Comparison of ENCODE assay signal across 1 cellular context in the genomic region with DNA sequence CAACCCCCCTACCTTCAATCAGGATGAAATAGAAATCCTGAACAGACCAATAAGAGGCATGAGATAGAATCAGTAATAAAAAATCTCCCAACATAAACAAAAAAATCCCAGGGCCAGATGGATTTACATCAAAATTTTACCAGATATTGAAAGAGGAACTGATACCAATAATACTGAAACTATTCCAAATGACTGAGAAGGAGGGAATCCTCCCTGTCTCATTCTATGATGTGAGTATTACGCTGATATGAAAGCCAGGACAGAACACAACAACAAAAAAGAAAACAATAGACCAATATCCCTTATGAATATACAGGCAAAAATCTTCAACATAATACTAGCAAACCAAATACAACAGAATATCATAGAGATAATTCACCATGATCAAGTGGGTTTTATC.
TF ChIP-seq lines count a peak whose summit lies in the region.

No MANE protein-coding gene starts in this region.

TF ChIP-seq in GM12878, 131 proteins besides CTCF, POLR2A, EP300 and RAD21 (continued from another document and continues in another):
- TF ChIP-seq, protein P1, sequence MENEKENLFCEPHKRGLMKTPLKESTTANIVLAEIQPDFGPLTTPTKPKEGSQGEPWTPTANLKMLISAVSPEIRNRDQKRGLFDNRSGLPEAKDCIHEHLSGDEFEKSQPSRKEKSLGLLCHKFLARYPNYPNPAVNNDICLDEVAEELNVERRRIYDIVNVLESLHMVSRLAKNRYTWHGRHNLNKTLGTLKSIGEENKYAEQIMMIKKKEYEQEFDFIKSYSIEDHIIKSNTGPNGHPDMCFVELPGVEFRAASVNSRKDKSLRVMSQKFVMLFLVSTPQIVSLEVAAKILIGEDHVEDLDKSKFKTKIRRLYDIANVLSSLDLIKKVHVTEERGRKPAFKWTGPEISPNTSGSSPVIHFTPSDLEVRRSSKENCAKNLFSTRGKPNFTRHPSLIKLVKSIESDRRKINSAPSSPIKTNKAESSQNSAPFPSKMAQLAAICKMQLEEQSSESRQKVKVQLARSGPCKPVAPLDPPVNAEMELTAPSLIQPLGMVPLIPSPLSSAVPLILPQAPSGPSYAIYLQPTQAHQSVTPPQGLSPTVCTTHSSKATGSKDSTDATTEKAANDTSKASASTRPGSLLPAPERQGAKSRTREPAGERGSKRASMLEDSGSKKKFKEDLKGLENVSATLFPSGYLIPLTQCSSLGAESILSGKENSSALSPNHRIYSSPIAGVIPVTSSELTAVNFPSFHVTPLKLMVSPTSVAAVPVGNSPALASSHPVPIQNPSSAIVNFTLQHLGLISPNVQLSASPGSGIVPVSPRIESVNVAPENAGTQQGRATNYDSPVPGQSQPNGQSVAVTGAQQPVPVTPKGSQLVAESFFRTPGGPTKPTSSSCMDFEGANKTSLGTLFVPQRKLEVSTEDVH (IDR thresholded peaks at IDR 0.05; ENCODE audit: low read depth, partially characterized antibody): no peak
- TF ChIP-seq HCFC1 (IDR thresholded peaks at IDR 0.05; ENCODE audit: low read length): no peak
- TF ChIP-seq NFYA (IDR thresholded peaks at IDR 0.05; ENCODE audit: borderline replicate concordance, low read depth, low read length): no peak
- TF ChIP-seq, protein P2, sequence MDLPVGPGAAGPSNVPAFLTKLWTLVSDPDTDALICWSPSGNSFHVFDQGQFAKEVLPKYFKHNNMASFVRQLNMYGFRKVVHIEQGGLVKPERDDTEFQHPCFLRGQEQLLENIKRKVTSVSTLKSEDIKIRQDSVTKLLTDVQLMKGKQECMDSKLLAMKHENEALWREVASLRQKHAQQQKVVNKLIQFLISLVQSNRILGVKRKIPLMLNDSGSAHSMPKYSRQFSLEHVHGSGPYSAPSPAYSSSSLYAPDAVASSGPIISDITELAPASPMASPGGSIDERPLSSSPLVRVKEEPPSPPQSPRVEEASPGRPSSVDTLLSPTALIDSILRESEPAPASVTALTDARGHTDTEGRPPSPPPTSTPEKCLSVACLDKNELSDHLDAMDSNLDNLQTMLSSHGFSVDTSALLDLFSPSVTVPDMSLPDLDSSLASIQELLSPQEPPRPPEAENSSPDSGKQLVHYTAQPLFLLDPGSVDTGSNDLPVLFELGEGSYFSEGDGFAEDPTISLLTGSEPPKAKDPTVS (IDR thresholded peaks at IDR 0.05; ENCODE audit: low read depth, low read length): no peak
- no peak for TF ChIP-seq IRF4 (IDR thresholded peaks at IDR 0.05; ENCODE audit: low read depth, low read length)
- no peak for TF ChIP-seq NFXL1 (IDR thresholded peaks at IDR 0.05; ENCODE audit: borderline replicate concordance)
- no peak for TF ChIP-seq NRF1 (conservative IDR thresholded peaks at IDR 0.05; ENCODE audit: low read depth, low read length)
- TF ChIP-seq, protein P3, sequence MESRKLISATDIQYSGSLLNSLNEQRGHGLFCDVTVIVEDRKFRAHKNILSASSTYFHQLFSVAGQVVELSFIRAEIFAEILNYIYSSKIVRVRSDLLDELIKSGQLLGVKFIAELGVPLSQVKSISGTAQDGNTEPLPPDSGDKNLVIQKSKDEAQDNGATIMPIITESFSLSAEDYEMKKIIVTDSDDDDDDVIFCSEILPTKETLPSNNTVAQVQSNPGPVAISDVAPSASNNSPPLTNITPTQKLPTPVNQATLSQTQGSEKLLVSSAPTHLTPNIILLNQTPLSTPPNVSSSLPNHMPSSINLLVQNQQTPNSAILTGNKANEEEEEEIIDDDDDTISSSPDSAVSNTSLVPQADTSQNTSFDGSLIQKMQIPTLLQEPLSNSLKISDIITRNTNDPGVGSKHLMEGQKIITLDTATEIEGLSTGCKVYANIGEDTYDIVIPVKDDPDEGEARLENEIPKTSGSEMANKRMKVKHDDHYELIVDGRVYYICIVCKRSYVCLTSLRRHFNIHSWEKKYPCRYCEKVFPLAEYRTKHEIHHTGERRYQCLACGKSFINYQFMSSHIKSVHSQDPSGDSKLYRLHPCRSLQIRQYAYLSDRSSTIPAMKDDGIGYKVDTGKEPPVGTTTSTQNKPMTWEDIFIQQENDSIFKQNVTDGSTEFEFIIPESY (IDR thresholded peaks at IDR 0.05): no peak
- TF ChIP-seq, protein P4, sequence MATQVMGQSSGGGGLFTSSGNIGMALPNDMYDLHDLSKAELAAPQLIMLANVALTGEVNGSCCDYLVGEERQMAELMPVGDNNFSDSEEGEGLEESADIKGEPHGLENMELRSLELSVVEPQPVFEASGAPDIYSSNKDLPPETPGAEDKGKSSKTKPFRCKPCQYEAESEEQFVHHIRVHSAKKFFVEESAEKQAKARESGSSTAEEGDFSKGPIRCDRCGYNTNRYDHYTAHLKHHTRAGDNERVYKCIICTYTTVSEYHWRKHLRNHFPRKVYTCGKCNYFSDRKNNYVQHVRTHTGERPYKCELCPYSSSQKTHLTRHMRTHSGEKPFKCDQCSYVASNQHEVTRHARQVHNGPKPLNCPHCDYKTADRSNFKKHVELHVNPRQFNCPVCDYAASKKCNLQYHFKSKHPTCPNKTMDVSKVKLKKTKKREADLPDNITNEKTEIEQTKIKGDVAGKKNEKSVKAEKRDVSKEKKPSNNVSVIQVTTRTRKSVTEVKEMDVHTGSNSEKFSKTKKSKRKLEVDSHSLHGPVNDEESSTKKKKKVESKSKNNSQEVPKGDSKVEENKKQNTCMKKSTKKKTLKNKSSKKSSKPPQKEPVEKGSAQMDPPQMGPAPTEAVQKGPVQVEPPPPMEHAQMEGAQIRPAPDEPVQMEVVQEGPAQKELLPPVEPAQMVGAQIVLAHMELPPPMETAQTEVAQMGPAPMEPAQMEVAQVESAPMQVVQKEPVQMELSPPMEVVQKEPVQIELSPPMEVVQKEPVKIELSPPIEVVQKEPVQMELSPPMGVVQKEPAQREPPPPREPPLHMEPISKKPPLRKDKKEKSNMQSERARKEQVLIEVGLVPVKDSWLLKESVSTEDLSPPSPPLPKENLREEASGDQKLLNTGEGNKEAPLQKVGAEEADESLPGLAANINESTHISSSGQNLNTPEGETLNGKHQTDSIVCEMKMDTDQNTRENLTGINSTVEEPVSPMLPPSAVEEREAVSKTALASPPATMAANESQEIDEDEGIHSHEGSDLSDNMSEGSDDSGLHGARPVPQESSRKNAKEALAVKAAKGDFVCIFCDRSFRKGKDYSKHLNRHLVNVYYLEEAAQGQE (IDR thresholded peaks at IDR 0.05; ENCODE audit: low read depth, low read length): no peak
- peak; percentile 46 to 61 for TF ChIP-seq IKZF2 (IDR thresholded peaks at IDR 0.05)
- no peak for TF ChIP-seq ASH2L (IDR thresholded peaks at IDR 0.05; ENCODE audit: borderline replicate concordance, low read depth)
- TF ChIP-seq CEBPB (IDR thresholded peaks at IDR 0.05; ENCODE audit: borderline replicate concordance in 1 of 2, low read depth in 2 of 2, low read length in 2 of 2): no peak
- TF ChIP-seq, protein P5, sequence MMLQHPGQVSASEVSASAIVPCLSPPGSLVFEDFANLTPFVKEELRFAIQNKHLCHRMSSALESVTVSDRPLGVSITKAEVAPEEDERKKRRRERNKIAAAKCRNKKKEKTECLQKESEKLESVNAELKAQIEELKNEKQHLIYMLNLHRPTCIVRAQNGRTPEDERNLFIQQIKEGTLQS (IDR thresholded peaks at IDR 0.05; ENCODE audit: borderline replicate concordance, extremely low read depth, low read depth, low read length): no peak
- no peak for TF ChIP-seq CREM (IDR thresholded peaks at IDR 0.05; ENCODE audit: low read depth)
- TF ChIP-seq MTA3 (IDR thresholded peaks at IDR 0.05; ENCODE audit: borderline replicate concordance, low read length): no peak
- TF ChIP-seq, protein P6, sequence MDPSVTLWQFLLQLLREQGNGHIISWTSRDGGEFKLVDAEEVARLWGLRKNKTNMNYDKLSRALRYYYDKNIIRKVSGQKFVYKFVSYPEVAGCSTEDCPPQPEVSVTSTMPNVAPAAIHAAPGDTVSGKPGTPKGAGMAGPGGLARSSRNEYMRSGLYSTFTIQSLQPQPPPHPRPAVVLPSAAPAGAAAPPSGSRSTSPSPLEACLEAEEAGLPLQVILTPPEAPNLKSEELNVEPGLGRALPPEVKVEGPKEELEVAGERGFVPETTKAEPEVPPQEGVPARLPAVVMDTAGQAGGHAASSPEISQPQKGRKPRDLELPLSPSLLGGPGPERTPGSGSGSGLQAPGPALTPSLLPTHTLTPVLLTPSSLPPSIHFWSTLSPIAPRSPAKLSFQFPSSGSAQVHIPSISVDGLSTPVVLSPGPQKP (IDR thresholded peaks at IDR 0.05; ENCODE audit: low read depth, low read length): no peak
- TF ChIP-seq DPF2 (IDR thresholded peaks at IDR 0.05): peak; percentile 25; the same call in 1 of the 2 replicates
- no peak for TF ChIP-seq NBN (IDR thresholded peaks at IDR 0.05)
- no peak for TF ChIP-seq STAT3 (IDR thresholded peaks at IDR 0.05; ENCODE audit: low read depth, low read length)
- no peak for TF ChIP-seq TCF3 (IDR thresholded peaks at IDR 0.05; ENCODE audit: borderline replicate concordance, insufficient read depth, low read depth, low read length)
- no peak for TF ChIP-seq SUPT20H (IDR thresholded peaks at IDR 0.05; ENCODE audit: borderline replicate concordance, control insufficient read depth, low read depth, low read length)
- TF ChIP-seq POU2F2 (IDR thresholded peaks at IDR 0.05; ENCODE audit: borderline replicate concordance, low read depth, low read length): no peak
- TF ChIP-seq, protein P7, sequence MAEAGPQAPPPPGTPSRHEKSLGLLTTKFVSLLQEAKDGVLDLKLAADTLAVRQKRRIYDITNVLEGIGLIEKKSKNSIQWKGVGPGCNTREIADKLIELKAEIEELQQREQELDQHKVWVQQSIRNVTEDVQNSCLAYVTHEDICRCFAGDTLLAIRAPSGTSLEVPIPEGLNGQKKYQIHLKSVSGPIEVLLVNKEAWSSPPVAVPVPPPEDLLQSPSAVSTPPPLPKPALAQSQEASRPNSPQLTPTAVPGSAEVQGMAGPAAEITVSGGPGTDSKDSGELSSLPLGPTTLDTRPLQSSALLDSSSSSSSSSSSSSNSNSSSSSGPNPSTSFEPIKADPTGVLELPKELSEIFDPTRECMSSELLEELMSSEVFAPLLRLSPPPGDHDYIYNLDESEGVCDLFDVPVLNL (IDR thresholded peaks at IDR 0.05; ENCODE audit: low read depth, low read length): no peak
- peak; percentile 28 for TF ChIP-seq JUNB (IDR thresholded peaks at IDR 0.05)
- TF ChIP-seq, protein P8, sequence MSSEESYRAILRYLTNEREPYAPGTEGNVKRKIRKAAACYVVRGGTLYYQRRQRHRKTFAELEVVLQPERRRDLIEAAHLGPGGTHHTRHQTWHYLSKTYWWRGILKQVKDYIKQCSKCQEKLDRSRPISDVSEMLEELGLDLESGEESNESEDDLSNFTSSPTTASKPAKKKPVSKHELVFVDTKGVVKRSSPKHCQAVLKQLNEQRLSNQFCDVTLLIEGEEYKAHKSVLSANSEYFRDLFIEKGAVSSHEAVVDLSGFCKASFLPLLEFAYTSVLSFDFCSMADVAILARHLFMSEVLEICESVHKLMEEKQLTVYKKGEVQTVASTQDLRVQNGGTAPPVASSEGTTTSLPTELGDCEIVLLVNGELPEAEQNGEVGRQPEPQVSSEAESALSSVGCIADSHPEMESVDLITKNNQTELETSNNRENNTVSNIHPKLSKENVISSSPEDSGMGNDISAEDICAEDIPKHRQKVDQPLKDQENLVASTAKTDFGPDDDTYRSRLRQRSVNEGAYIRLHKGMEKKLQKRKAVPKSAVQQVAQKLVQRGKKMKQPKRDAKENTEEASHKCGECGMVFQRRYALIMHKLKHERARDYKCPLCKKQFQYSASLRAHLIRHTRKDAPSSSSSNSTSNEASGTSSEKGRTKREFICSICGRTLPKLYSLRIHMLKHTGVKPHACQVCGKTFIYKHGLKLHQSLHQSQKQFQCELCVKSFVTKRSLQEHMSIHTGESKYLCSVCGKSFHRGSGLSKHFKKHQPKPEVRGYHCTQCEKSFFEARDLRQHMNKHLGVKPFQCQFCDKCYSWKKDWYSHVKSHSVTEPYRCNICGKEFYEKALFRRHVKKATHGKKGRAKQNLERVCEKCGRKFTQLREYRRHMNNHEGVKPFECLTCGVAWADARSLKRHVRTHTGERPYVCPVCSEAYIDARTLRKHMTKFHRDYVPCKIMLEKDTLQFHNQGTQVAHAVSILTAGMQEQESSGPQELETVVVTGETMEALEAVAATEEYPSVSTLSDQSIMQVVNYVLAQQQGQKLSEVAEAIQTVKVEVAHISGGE (CRISPR knock-in tag; IDR thresholded peaks at IDR 0.05): no peak
- TF ChIP-seq KLF5 (IDR thresholded peaks at IDR 0.05; ENCODE audit: partially characterized antibody): no peak
- TF ChIP-seq HDAC2 (IDR thresholded peaks at IDR 0.05): no peak
- TF ChIP-seq PAX5 (IDR thresholded peaks at IDR 0.05; ENCODE audit: borderline replicate concordance, low read depth, low read length): no peak
- no peak for TF ChIP-seq RFX5 (IDR thresholded peaks at IDR 0.05; ENCODE audit: low read depth, low read length)
- TF ChIP-seq, protein P9, sequence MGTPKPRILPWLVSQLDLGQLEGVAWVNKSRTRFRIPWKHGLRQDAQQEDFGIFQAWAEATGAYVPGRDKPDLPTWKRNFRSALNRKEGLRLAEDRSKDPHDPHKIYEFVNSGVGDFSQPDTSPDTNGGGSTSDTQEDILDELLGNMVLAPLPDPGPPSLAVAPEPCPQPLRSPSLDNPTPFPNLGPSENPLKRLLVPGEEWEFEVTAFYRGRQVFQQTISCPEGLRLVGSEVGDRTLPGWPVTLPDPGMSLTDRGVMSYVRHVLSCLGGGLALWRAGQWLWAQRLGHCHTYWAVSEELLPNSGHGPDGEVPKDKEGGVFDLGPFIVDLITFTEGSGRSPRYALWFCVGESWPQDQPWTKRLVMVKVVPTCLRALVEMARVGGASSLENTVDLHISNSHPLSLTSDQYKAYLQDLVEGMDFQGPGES (IDR thresholded peaks at IDR 0.05): no peak
- TF ChIP-seq KAT2A (conservative IDR thresholded peaks at IDR 0.05; ENCODE audit: control insufficient read depth, low read depth, low read length): no peak
- no peak for TF ChIP-seq HDGF (IDR thresholded peaks at IDR 0.05)
- no peak for TF ChIP-seq CBFB (IDR thresholded peaks at IDR 0.05; ENCODE audit: low read depth)
- no peak for TF ChIP-seq MEF2A (IDR thresholded peaks at IDR 0.05; ENCODE audit: insufficient read depth, low read depth, low read length)
- no peak for TF ChIP-seq SRF (IDR thresholded peaks at IDR 0.05; ENCODE audit: low read depth in 2 of 2, low read length in 2 of 2)
- TF ChIP-seq YBX1 (IDR thresholded peaks at IDR 0.05): no peak
- no peak for TF ChIP-seq BRCA1 (IDR thresholded peaks at IDR 0.05; ENCODE audit: low read depth, low read length)
- TF ChIP-seq BMI1 (IDR thresholded peaks at IDR 0.05; ENCODE audit: borderline replicate concordance): no peak
- TF ChIP-seq MEF2B (IDR thresholded peaks at IDR 0.05; ENCODE audit: partially characterized antibody, poor library complexity, severe bottlenecking): no peak
- peak; percentile 35; the same call in 1 of the 2 replicates for TF ChIP-seq IKZF1 (conservative IDR thresholded peaks at IDR 0.05)
- 0 out of 2 replicates have a peak, but pooled peaks have one; percentile 15 for TF ChIP-seq GABPA (IDR thresholded peaks at IDR 0.05; ENCODE audit: low read depth)
- TF ChIP-seq GATAD2B (conservative IDR thresholded peaks at IDR 0.05; ENCODE audit: low read depth): no peak
- no peak for TF ChIP-seq JUND (IDR thresholded peaks at IDR 0.05; ENCODE audit: low read depth, low read length)
- TF ChIP-seq CBX5 (IDR thresholded peaks at IDR 0.05; ENCODE audit: low read depth): no peak
- TF ChIP-seq NFIC (IDR thresholded peaks at IDR 0.05; ENCODE audit: low read depth, low read length): peak; percentile 46; the same call in 1 of the 2 replicates
